In the genomic region with DNA sequence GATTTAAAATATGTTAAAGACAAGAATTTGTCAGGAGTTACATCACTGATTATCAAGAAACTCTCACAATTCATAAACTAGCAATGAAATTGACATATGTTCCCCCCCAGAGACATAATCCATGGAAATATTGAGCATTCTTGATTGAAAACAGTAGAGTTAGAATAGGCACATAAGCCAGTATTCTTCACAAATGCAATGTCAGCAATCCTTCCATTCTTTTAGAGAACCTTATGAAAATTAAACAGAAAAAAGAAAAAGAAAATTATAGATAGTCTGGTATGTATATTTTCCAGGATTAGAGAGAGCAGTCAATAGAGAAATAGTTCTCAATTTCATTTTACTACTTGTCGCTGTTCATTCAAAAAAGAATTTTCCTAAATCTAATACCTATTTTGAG, we compare ENCODE assay signal across 37 cellular contexts.
"Had no signal": no experiment of that assay in that cellular context is flagged by ENCODE, and none has a peak within 500 bp of the region (broad histone marks: within the 10 kb centered on the region; RNA-seq: fewer than 3 reads in every experiment).

No MANE protein-coding gene starts in this region.

- ATAC-seq: activated CD4-positive, alpha-beta T cell treated with anti-CD3 and anti-CD28 coated beads for 36 hours; activated CD4-positive, CD25-positive, alpha-beta regulatory T cell treated with anti-CD3 and anti-CD28 coated beads, Interleukin-2, amount 50 U/mL, for 24 hours; activated CD8-positive, alpha-beta memory T cell treated with anti-CD3 and anti-CD28 coated beads, Interleukin-2, amount 10 ng/mL, durations not matched to agents 7 days and 5 days; activated CD8-positive, alpha-beta T cell treated with anti-CD3 and anti-CD28 coated beads, Interleukin-2, amount 10 ng/mL, durations not matched to agents 7 days and 5 days; activated naive CD4-positive, alpha-beta T cell treated with anti-CD3 and anti-CD28 coated beads, Interleukin-2, amount 50 U/mL, for 72 hours; activated T-cell treated with anti-CD3 and anti-CD28 coated beads, Interleukin-2, amount 50 U/mL, for 4 hours; activated T-cell treated with anti-CD3 and anti-CD28 coated beads, Interleukin-2, amount 50 U/mL, for 72 hours; activated T-helper 17 cell treated with anti-CD3 and anti-CD28 coated beads, Interleukin-2, amount 50 U/mL, for 72 hours; body of pancreas; WTC11 had no signal

- H3K9me3 ChIP-seq: adrenal gland, body of pancreas, breast epithelium had no signal

- H3K4me3 ChIP-seq: adrenal gland, body of pancreas, breast epithelium had no signal

- FAIRE-seq: astrocyte, TTC549 had no signal

- H3K27ac ChIP-seq: adrenal gland, body of pancreas, brain microvascular endothelial cell, breast epithelium, WERI-Rb-1 had no signal

- H3K4me1 ChIP-seq: adrenal gland, body of pancreas, breast epithelium had no signal

- DNase-seq: activated CD4-positive, alpha-beta memory T cell treated with anti-CD3 and anti-CD28 coated beads, Interleukin-2, amount 10 ng/mL, durations not matched to agents 7 days and 5 days; activated CD4-positive, alpha-beta T cell treated with anti-CD3 and anti-CD28 coated beads for 1 hour; activated CD4-positive, alpha-beta T cell treated with anti-CD3 and anti-CD28 coated beads for 36 hours; activated CD4-positive, alpha-beta T cell treated with anti-CD3 and anti-CD28 coated beads for 48 hours; activated CD4-positive, alpha-beta T cell treated with anti-CD3 and anti-CD28 coated beads, Interleukin-2, amount 10 ng/mL, durations not matched to agents 7 days and 5 days; activated CD4-positive, alpha-beta T cell treated with anti-CD3 and anti-CD28 coated beads, Interleukin-2, amount 50 U/mL, for 48 hours; activated CD4-positive, CD25-positive, alpha-beta regulatory T cell; activated CD8-positive, alpha-beta memory T cell treated with anti-CD3 and anti-CD28 coated beads for 24 hours; activated CD8-positive, alpha-beta memory T cell treated with anti-CD3 and anti-CD28 coated beads, Interleukin-2, amount 10 ng/mL, durations not matched to agents 7 days and 5 days; activated CD8-positive, alpha-beta memory T cell treated with anti-CD3 and anti-CD28 coated beads, Interleukin-2, amount 50 U/mL, for 48 hours; activated CD8-positive, alpha-beta T cell treated with anti-CD3 and anti-CD28 coated beads, Interleukin-2, amount 10 ng/mL, durations not matched to agents 7 days and 5 days; activated effector memory CD4-positive, alpha-beta T cell treated with anti-CD3 and anti-CD28 coated beads, Interleukin-2, amount 50 U/mL, for 16 hours; activated gamma-delta T cell treated with Interleukin-2 at 50 U/mL for 16 hours; activated naive CD4-positive, alpha-beta T cell; activated naive CD4-positive, alpha-beta T cell treated with anti-CD3 and anti-CD28 coated beads for 36 hours; activated naive CD4-positive, alpha-beta T cell treated with anti-CD3 and anti-CD28 coated beads, Interleukin-2, amount 50 U/mL, for 16 hours; activated naive CD8-positive, alpha-beta T cell treated with anti-CD3 and anti-CD28 coated beads for 36 hours; activated T-cell treated with anti-CD3 and anti-CD28 coated beads, Interleukin-2, amount 50 U/mL, for 1 hour; activated T-cell treated with anti-CD3 and anti-CD28 coated beads, Interleukin-2, amount 50 U/mL, for 4 hours; activated T-cell treated with anti-CD3 and anti-CD28 coated beads, Interleukin-2, amount 50 U/mL, for 72 hours; adrenal gland; amniotic stem cell; aorta; body of pancreas; brain microvascular endothelial cell; central memory CD4-positive, alpha-beta T cell; T-helper 1 cell; T-helper 2 cell; T-helper 9 cell; WERI-Rb-1 had no signal

- H3K36me3 ChIP-seq: adrenal gland, brain microvascular endothelial cell, breast epithelium, WERI-Rb-1 had no signal

- H3K27me3 ChIP-seq: adrenal gland, body of pancreas, brain microvascular endothelial cell, breast epithelium had no signal
